ENCODE assay signal across 2 cellular contexts in genomic region chr3:133677993-133678392, GRCh38. TPM values are rescaled to one million over a fixed set of nuclear protein-coding genes. Genes with fewer than 3 reads are reported as not detected.
DNase-seq lines count a peak whose midpoint lies in the region; ATAC-seq, FAIRE-seq and TF ChIP-seq lines count a peak whose summit lies in the region.
"Not testable (repeated sequence)": the region's sequence is repeated elsewhere in the genome, so short reads cannot be mapped to it uniquely, and the experiment has no call there.

No MANE protein-coding gene starts in this region.

- not testable (repeated sequence) for TF ChIP-seq CTCF in HEK293 (tag by site-specific recombination; IDR thresholded peaks at IDR 0.05); K562 (IDR thresholded peaks at IDR 0.05 in 2 of 3, conservative IDR thresholded peaks at IDR 0.05 in 1 of 3; ENCODE audit: insufficient read depth in 2 of 3, low read depth in 1 of 3, low read length in 3 of 3)

- not testable (repeated sequence) for TF ChIP-seq RAD21 in K562 (CRISPR knock-in tag; conservative IDR thresholded peaks at IDR 0.05 in 1 of 2, IDR thresholded peaks at IDR 0.05 in 1 of 2)

- DNase-seq in K562 (ENCODE audit: extremely low read depth in 1 of 4, low spot score in 3 of 4): not testable (repeated sequence)

- H3K27ac ChIP-seq in HEK293 (ENCODE audit: extremely low read depth, low read depth, low read length); K562 (ENCODE audit: extremely low read depth, low read depth, low read length): not testable (repeated sequence)

- not testable (repeated sequence) for H3K79me2 ChIP-seq in K562 (ENCODE audit: control insufficient read depth, insufficient read depth, low read length)

- CTCF ChIA-PET in HEK293 (lab: Yijun Ruan, JAX); K562 (lab: Yijun Ruan, JAX; ENCODE audit: low intra/inter-chr PET ratio): not testable (repeated sequence)

- not testable (repeated sequence) for H3K4me2 ChIP-seq in K562 (ENCODE audit: insufficient read depth, low read length)

- not testable (repeated sequence) for H3K9ac ChIP-seq in K562 (ENCODE audit: insufficient read depth in 1 of 2, low read depth in 2 of 2, low read length in 2 of 2)

- not testable (repeated sequence) for H4K20me1 ChIP-seq in K562 (replicated peaks; ENCODE audit: control insufficient read depth, insufficient read depth, low read length)

- H2AFZ ChIP-seq in K562 (ENCODE audit: low read depth, low read length): not testable (repeated sequence)

- H3K4me1 ChIP-seq in HEK293 (ENCODE audit: control insufficient read depth, insufficient read depth, low read length); K562 (replicated peaks in 1 of 2; ENCODE audit: control insufficient read depth in 2 of 2, insufficient read depth in 2 of 2, low read length in 2 of 2): not testable (repeated sequence)

- not testable (repeated sequence) for TF ChIP-seq EP300 in K562 (IDR thresholded peaks at IDR 0.05; ENCODE audit: low read length)

- H3K27me3 ChIP-seq in K562 (ENCODE audit: control insufficient read depth in 2 of 2, insufficient read depth in 2 of 2, low read length in 2 of 2): peaks cover 0 to 13% of the 10 kb centered on the region in 2 experiments; a peak in 3 of 5 replicates

- not testable (repeated sequence) for BruUV-seq in K562 (replicated peaks; lab: Mats Ljungman, UMichigan)

- intact Hi-C loops in K562 (cut with micrococcal nuclease): not testable (repeated sequence)

- not testable (repeated sequence) for H3K4me3 ChIP-seq in HEK293 (ENCODE audit: low read depth, low read length); K562

- WGBS in K562 (ENCODE audit: insufficient coverage, low coverage, missing lambda C conversion rate): 6% methylated on average over 2 of the region's 2 CpGs

- POLR2A ChIA-PET in HEK293 (lab: Yijun Ruan, JAX): not testable (repeated sequence)
- POLR2A ChIA-PET in K562 (lab: Yijun Ruan, JAX): interaction anchor here (1.4 kb wide), 1 partner anchor 16 kb away, joined by 4 read pairs; the partner anchor contains the start of gene TOPBP1

- ATAC-seq in K562: not testable (repeated sequence)

- FAIRE-seq in K562 (lab: Jason Lieb, UNC): not testable (repeated sequence)

- not testable (repeated sequence) for TF ChIP-seq POLR2A in K562 (conservative IDR thresholded peaks at IDR 0.05)

- not testable (repeated sequence) for H3K9me3 ChIP-seq in HEK293 (ENCODE audit: control insufficient read depth, insufficient read depth, low read depth, low read length); K562 (replicated peaks; ENCODE audit: control insufficient read depth, insufficient read depth, low read depth, low read length)

- H3K9me1 ChIP-seq in K562 (ENCODE audit: control insufficient read depth, insufficient read depth, low read length): not testable (repeated sequence)

- not testable (repeated sequence) for H3K36me3 ChIP-seq in HEK293 (ENCODE audit: control insufficient read depth in 2 of 2, insufficient read depth in 1 of 2, low read length in 2 of 2); K562 (ENCODE audit: control insufficient read depth, insufficient read depth, low read length)

- in situ Hi-C loops in K562 (cut with MboI): not testable (repeated sequence)

TF ChIP-seq in HEK293, 187 proteins besides CTCF, POLR2A, EP300 and RAD21:
- TF ChIP-seq ZNF146 (tag by site-specific recombination; IDR thresholded peaks at IDR 0.05): peak; percentile 86
- TF ChIP-seq ZNF580 (tag by site-specific recombination; IDR thresholded peaks at IDR 0.05): peak; percentile 22; the same call in 1 of the 2 replicates

TF ChIP-seq in K562, 482 proteins besides CTCF, POLR2A, EP300 and RAD21:
- peak; percentile 62 for TF ChIP-seq ZNF146 (CRISPR knock-in tag; IDR thresholded peaks at IDR 0.05; ENCODE audit: unreplicated experiment)

RNA-seq across cellular contexts. Expression of gene TOPBP1, which starts 16.3 kb away (rescaled TPM):
- total RNA-seq in K562 (2011; cell fraction: chromatin; rRNA removed; ENCODE audit: low replicate concordance): 71.2 and 213 TPM in 2 replicates
- 22.3 and 38.2 TPM in 2 replicates for total RNA-seq in K562 (2011; cell fraction: nucleolus; rRNA removed)
- total RNA-seq in K562 (2011; cell fraction: nucleoplasm; rRNA removed): 59.8 and 75.6 TPM in 2 replicates
- total RNA-seq in K562 (2014; rRNA removed) (46.1 and 46.7 TPM in 2 replicates), K562 (2014; rRNA removed; fragmentation: Illumina TruSeq; extraction: Trizol) (74.4 and 78.9 TPM in 2 replicates), K562 (2015; rRNA removed; fragmentation: Illumina TruSeq; extraction: Trizol) (76.8 and 77.6 TPM in 2 replicates), K562 (2021) (44.7 and 49.1 TPM in 2 replicates)
- polyA plus RNA-seq in K562 (2011; rRNA removed) (72.3 and 77.3 TPM in 2 replicates), K562 (2014; fragmentation: Illumina TruSeq; extraction: Trizol) (51.9 and 58.2 TPM in 2 replicates), K562 (2014; fragmentation: Nextera tagmentation; extraction: Ambion mirVana) (10 to 100 TPM; 16.6 to 20.1 TPM), K562 (2014; rRNA removed) (45.3 and 59.7 TPM in 2 replicates)
- 16.0 and 31.2 TPM in 2 replicates for polyA plus RNA-seq in K562 (2011; cell fraction: cytosol; rRNA removed)
- 133 and 184 TPM in 2 replicates for polyA plus RNA-seq in K562 (2011; cell fraction: nucleus; rRNA removed)
- 30.5 and 31.8 TPM in 2 replicates for polyA plus RNA-seq in K562 (2012)
- polyA minus RNA-seq in K562 (2011; rRNA and poly(A)+ RNA removed): 112 and 113 TPM in 2 replicates
- 26.3 and 28.6 TPM in 2 replicates for polyA minus RNA-seq in K562 (2011; cell fraction: cytosol; rRNA and poly(A)+ RNA removed)
- 56.1 and 101 TPM in 2 replicates for polyA minus RNA-seq in K562 (2011; cell fraction: nucleus; rRNA and poly(A)+ RNA removed)
